Comparison of ENCODE assay signal across 18 cellular contexts in the genomic region with DNA sequence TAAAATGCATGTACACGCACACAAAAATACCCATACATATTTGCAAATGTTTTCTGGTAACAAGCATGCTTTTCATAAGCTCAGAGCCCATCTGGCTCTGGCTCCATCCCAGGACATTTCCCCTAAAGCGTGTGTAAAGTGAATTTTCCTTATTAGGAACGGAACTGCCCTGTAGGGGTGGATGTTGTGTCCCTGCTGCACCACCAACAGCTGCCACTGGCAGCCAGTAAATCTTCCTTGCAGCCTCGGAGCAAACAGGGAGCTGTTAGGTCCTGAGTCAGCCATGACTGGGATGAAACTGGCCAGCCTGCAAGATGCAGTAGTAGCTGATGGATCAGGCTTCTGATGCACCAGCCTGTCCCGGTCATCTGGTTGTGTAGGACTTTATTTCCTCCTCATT.
DNase-seq lines count a peak whose midpoint lies in the region; ATAC-seq and TF ChIP-seq lines count a peak whose summit lies in the region.
"Had no signal": no experiment of that assay in that cellular context is flagged by ENCODE, and none has a peak within 500 bp of the region (broad histone marks: within the 10 kb centered on the region; RNA-seq: fewer than 3 reads in every experiment).

No MANE protein-coding gene starts in this region.

- no peaks in the 10 kb centered on the region for H3K36me3 ChIP-seq in heart left ventricle
- H3K36me3 ChIP-seq in vagina = no peaks in the 10 kb centered on the region
- H3K36me3 ChIP-seq: colonic mucosa, thoracic aorta had no signal

- peak in 1 of 3 experiments; percentile 7 for TF ChIP-seq CTCF in nephron (IDR thresholded peaks at IDR 0.05; ENCODE audit: unreplicated experiment in 3 of 3)
- no peak for TF ChIP-seq CTCF in heart left ventricle (IDR thresholded peaks at IDR 0.05)
- no peak for TF ChIP-seq CTCF in vagina (IDR thresholded peaks at IDR 0.05)

- in situ Hi-C loops in G401 (cut with HindIII; ENCODE audit: low sequenced_read_pairs) = no loop called here

- no peak overlapping the region for H3K27ac ChIP-seq in heart left ventricle
- no peak overlapping the region for H3K27ac ChIP-seq in vagina
- H3K27ac ChIP-seq: colonic mucosa, PC-9, thoracic aorta had no signal

- no peaks in the 10 kb centered on the region for H3K9me3 Mint-ChIP-seq in nephron
- H3K9me3 Mint-ChIP-seq: activated naive CD4-positive, alpha-beta T cell treated with anti-CD3 and anti-CD28 coated beads, Interleukin-2, amount 10 ng/mL, durations not matched to agents 7 days and 5 days; naive B cell had no signal

- no peak for TF ChIP-seq POLR2A in heart left ventricle (IDR thresholded peaks at IDR 0.05)
- TF ChIP-seq POLR2A in vagina (IDR thresholded peaks at IDR 0.05) = no peak

- H3K4me1 Mint-ChIP-seq in nephron = peaks cover 56% of the 10 kb centered on the region
- H3K4me1 Mint-ChIP-seq: activated naive CD4-positive, alpha-beta T cell treated with anti-CD3 and anti-CD28 coated beads, Interleukin-2, amount 10 ng/mL, durations not matched to agents 7 days and 5 days; naive B cell had no signal

- no peak overlapping the region for H3K4me3 ChIP-seq in heart left ventricle
- no peak overlapping the region for H3K4me3 ChIP-seq in vagina
- H3K4me3 ChIP-seq: colonic mucosa, lung, PC-9, thoracic aorta had no signal

- intact Hi-C loops in heart left ventricle (cut with DNase I) = no loop called here
- intact Hi-C loops in vagina (cut with DNase I) = no loop called here

- 38 to 43% (median 39%) methylated on average over 5 of the region's 5 CpGs for WGBS in heart left ventricle, 4 donors

- no peak for ATAC-seq in heart left ventricle
- ATAC-seq in HG02798 (IDR thresholded peaks at IDR 0.05; ENCODE audit: poor library complexity, unreplicated experiment) = no peak

- H3K4me1 ChIP-seq in heart left ventricle = no peaks in the 10 kb centered on the region
- H3K4me1 ChIP-seq in vagina = no peaks in the 10 kb centered on the region
- H3K4me1 ChIP-seq: colonic mucosa had no signal

- H3K27ac Mint-ChIP-seq in nephron = peak overlapping the region in 2 of 3 experiments; percentile 64 to 68
- H3K27ac Mint-ChIP-seq: activated naive CD4-positive, alpha-beta T cell treated with anti-CD3 and anti-CD28 coated beads, Interleukin-2, amount 10 ng/mL, durations not matched to agents 7 days and 5 days; naive B cell had no signal

- no peaks in the 10 kb centered on the region for H3K36me3 Mint-ChIP-seq in nephron (ENCODE audit: low read depth)
- H3K36me3 Mint-ChIP-seq: activated naive CD4-positive, alpha-beta T cell treated with anti-CD3 and anti-CD28 coated beads, Interleukin-2, amount 10 ng/mL, durations not matched to agents 7 days and 5 days; naive B cell had no signal

- no peak overlapping the region for H3K4me3 Mint-ChIP-seq in nephron
- H3K4me3 Mint-ChIP-seq: activated naive CD4-positive, alpha-beta T cell treated with anti-CD3 and anti-CD28 coated beads, Interleukin-2, amount 10 ng/mL, durations not matched to agents 7 days and 5 days; naive B cell had no signal

- H3K9me3 ChIP-seq in heart left ventricle (no peaks in the 10 kb centered on the region), vagina (no peaks in the 10 kb centered on the region)
- H3K9me3 ChIP-seq: colonic mucosa, thoracic aorta had no signal

- peak; percentile 65 for DNase-seq in G401 (ENCODE audit: low spot score)
- peak; percentile 38 to 81 for DNase-seq in NCI-H446 (lab: John Stamatoyannopoulos, UW)
- DNase-seq in ecto neural progenitor cell (ENCODE audit: low spot score) = peak; percentile 62
- no peak for DNase-seq in COR-L47 (lab: John Stamatoyannopoulos, UW)
- DNase-seq in heart left ventricle = no peak
- DNase-seq in vagina (ENCODE audit: extremely low spot score in 2 of 2) = no peak
- DNase-seq: activated CD4-positive, alpha-beta T cell treated with anti-CD3 and anti-CD28 coated beads, Interleukin-2, amount 50 U/mL, for 48 hours; activated naive CD4-positive, alpha-beta T cell treated with anti-CD3 and anti-CD28 coated beads, Interleukin-2, amount 10 ng/mL, durations not matched to agents 7 days and 5 days; colonic mucosa; naive B cell; NCI-H146; NCI-H510A; PC-9; small intestine had no signal

- H3K27me3 ChIP-seq in heart left ventricle (peaks cover 0 to 21% (median 0%) of the 10 kb centered on the region in 9 donors), vagina (no peaks in the 10 kb centered on the region)
- H3K27me3 ChIP-seq: colonic mucosa had no signal

- peaks cover 5% of the 10 kb centered on the region for H3K27me3 Mint-ChIP-seq in nephron (ENCODE audit: low read depth)

Comparison
In these comparisons a context has a peak if more than half of its experiments do, and no peak if none do; other contexts are left out.
1. DNase-seq: peak in G401 (single experiment), NCI-H446 (2 of 2) and ecto neural progenitor cell (single experiment); none in COR-L47 (single experiment), heart left ventricle (0 of 5) and vagina (0 of 2).